11 cellular contexts compared by ENCODE assay signal in the genomic region with DNA sequence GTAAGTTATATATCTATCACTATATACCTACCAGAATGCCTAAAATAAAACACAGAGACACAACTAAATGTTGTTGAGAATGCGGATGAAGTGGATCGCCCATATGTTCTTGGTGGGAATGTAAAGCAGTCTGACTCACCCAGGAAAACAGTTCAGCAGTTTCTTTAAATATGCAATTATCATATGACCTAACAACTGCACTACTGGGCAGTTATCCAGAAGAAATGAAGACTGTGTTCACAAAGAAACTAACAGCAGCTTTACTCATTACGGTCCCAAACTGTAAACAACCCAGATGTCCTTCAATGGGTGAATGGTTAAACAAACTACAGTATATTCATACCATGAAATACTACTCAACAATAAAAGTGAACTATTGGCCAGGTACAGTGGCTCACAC. TPM values are rescaled to one million over a fixed set of nuclear protein-coding genes. Genes with fewer than 3 reads are reported as not detected.
DNase-seq lines count a peak whose midpoint lies in the region; ATAC-seq and TF ChIP-seq lines count a peak whose summit lies in the region.
"Had no signal": no experiment of that assay in that cellular context is flagged by ENCODE, and none has a peak within 500 bp of the region (broad histone marks: within the 10 kb centered on the region; RNA-seq: fewer than 3 reads in every experiment).

No MANE protein-coding gene starts in this region.

- ATAC-seq in GM19452 (IDR thresholded peaks at IDR 0.05; ENCODE audit: unreplicated experiment) (no peak), GM18867 (IDR thresholded peaks at IDR 0.05; ENCODE audit: unreplicated experiment) (no peak)

- H3K4me3 Mint-ChIP-seq in chondrocyte (ENCODE audit: unreplicated experiment), result no peak overlapping the region
- H3K4me3 Mint-ChIP-seq in nephron, result no peak overlapping the region

- peaks cover 27% of the 10 kb centered on the region for H3K4me1 Mint-ChIP-seq in chondrocyte (ENCODE audit: low read depth)
- H3K4me1 Mint-ChIP-seq in nephron, result peaks cover 5% of the 10 kb centered on the region

- H3K9me3 Mint-ChIP-seq in chondrocyte (ENCODE audit: low read depth) (no peaks in the 10 kb centered on the region), nephron (no peaks in the 10 kb centered on the region)

- no peaks in the 10 kb centered on the region for H3K27me3 Mint-ChIP-seq in chondrocyte (ENCODE audit: low read depth)
- no peaks in the 10 kb centered on the region for H3K27me3 Mint-ChIP-seq in nephron (ENCODE audit: low read depth)

- H3K27ac Mint-ChIP-seq in chondrocyte (ENCODE audit: unreplicated experiment), result peak overlapping the region; percentile 88
- H3K27ac Mint-ChIP-seq in nephron, result peak overlapping the region in 2 of 3 experiments; percentile 15 to 35

- TF ChIP-seq CTCF in chondrocyte (IDR thresholded peaks at IDR 0.05) (no peak), nephron (IDR thresholded peaks at IDR 0.05; ENCODE audit: unreplicated experiment in 3 of 3) (no peak)

- H3K36me3 Mint-ChIP-seq in chondrocyte (ENCODE audit: low read depth), result peaks cover 3% of the 10 kb centered on the region
- H3K36me3 Mint-ChIP-seq in nephron (ENCODE audit: low read depth), result peaks cover 3% of the 10 kb centered on the region

- DNase-seq in DMS 273 treated with DMSO at 0.1 percent for 48 hours (lab: John Stamatoyannopoulos, UW), result peak; percentile 82
- peak; percentile 46 for DNase-seq in NCI-H1105 treated with DMSO at 0.1 percent for 48 hours (lab: John Stamatoyannopoulos, UW)
- no peak for DNase-seq in chondrocyte (ENCODE audit: low spot score)
- DNase-seq in NCI-H1417 (lab: John Stamatoyannopoulos, UW), result no peak
- DNase-seq in NCI-H2081 (lab: John Stamatoyannopoulos, UW), result no peak
- DNase-seq: NCI-H1417 treated with DMSO at 0.1 percent for 48 hours, T-helper 9 cell had no signal

RNA-seq across cellular contexts. Expression of a gene that starts 14.3 kb away (rescaled TPM):
- 0.25 to 0.39 TPM in 2 of 3 replicates, not detected in the other for total RNA-seq in chondrocyte
- total RNA-seq: lung microvascular endothelial cell had no signal

RNA-seq across cellular contexts. Expression of a gene that starts 46.8 kb away (rescaled TPM):
- 28.8 to 30.0 TPM (median 29.8 TPM) in 3 replicates for total RNA-seq in chondrocyte

Comparison
In these comparisons a context has a peak if more than half of its experiments do, and no peak if none do; other contexts are left out.
1. DNase-seq: peak in DMS 273 treated with DMSO at 0.1 percent for 48 hours (single experiment) and NCI-H1105 treated with DMSO at 0.1 percent for 48 hours (single experiment); none in chondrocyte (single experiment), NCI-H1417 (0 of 3) and NCI-H2081 (0 of 2).